ENCODE assay signal across 20 cellular contexts in the genomic region with DNA sequence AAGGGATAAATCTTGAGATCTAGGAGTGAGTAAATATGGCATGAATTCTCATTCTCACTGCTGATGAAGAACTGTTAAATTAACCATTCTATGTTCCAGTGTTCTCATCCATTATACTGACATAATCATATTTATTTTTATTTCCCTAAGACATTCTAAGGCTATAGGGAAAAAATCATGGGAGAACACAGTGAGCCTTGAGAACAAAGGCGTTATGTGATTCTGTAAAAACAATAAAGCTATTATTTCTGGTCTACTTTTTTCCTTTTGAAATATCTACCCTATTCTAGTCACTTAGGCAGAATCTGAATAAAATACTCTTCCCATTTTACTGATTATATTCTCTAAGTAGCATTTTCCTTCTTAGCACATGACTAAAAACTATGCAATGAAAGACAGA.
"Had no signal": no experiment of that assay in that cellular context is flagged by ENCODE, and none has a peak within 500 bp of the region (broad histone marks: within the 10 kb centered on the region; RNA-seq: fewer than 3 reads in every experiment).

No MANE protein-coding gene starts in this region.

- ATAC-seq: naive thymus-derived CD8-positive, alpha-beta T cell; right cardiac atrium; sciatic nerve; stimulated activated naive B cell treated with anti-CD40 and anti-IgM and Interleukin-4, amounts not matched to agents 10 μg/mL and 1 μg/mL and 100 μg/mL, for 72 hours; stimulated activated naive CD8-positive, alpha-beta T cell treated with anti-CD3 and anti-CD28 coated beads, Interleukin-15, Interleukin-2, amounts not matched to agents 100 U/mL and 50 U/mL, for 24 hours had no signal

- H3K27me3 Mint-ChIP-seq: memory B cell; stimulated activated naive B cell treated with anti-CD40 and anti-IgM and Interleukin-4, amounts not matched to agents 10 μg/mL and 1 μg/mL and 100 μg/mL, for 72 hours; type B pancreatic cell had no signal

- H3K9me3 Mint-ChIP-seq: nephron progenitor cell, type B pancreatic cell had no signal

- DNase-seq: immature natural killer cell; islet precursor cell; left ventricle myocardium inferior; naive thymus-derived CD8-positive, alpha-beta T cell; nephron progenitor cell; ovary; posterior cingulate gyrus; retina; right cardiac atrium; stimulated activated CD4-positive, alpha-beta T cell treated with anti-CD3 and anti-CD28 coated beads, Interleukin-12 subunit alpha, Interleukin-12 subunit beta, amount 100 ng/mL, for 4 hours; stimulated activated CD4-positive, alpha-beta T cell treated with anti-CD3 and anti-CD28 coated beads, Interleukin-15, amount 100 ng/mL, for 24 hours; stimulated activated CD4-positive, alpha-beta T cell treated with anti-CD3 and anti-CD28 coated beads, Interleukin-2, amount 100 ng/mL, for 24 hours; stimulated activated CD4-positive, alpha-beta T cell treated with anti-CD3 and anti-CD28 coated beads, Interleukin-4, amount 100 ng/mL, for 1 hour; stimulated activated naive B cell treated with anti-CD40 and anti-IgM and Interleukin-4, amounts not matched to agents 10 μg/mL and 1 μg/mL and 100 μg/mL, for 72 hours; stimulated activated naive CD8-positive, alpha-beta T cell treated with anti-CD3 and anti-CD28 coated beads, Interleukin-15, Interleukin-2, amounts not matched to agents 100 U/mL and 50 U/mL, for 24 hours; stomach; uterus had no signal

- H3K4me1 Mint-ChIP-seq: immature natural killer cell; memory B cell; naive thymus-derived CD8-positive, alpha-beta T cell; nephron progenitor cell; stimulated activated naive B cell treated with anti-CD40 and anti-IgM and Interleukin-4, amounts not matched to agents 10 μg/mL and 1 μg/mL and 100 μg/mL, for 72 hours had no signal

- H3K27ac Mint-ChIP-seq: immature natural killer cell; memory B cell; naive thymus-derived CD8-positive, alpha-beta T cell; nephron progenitor cell; stimulated activated naive B cell treated with anti-CD40 and anti-IgM and Interleukin-4, amounts not matched to agents 10 μg/mL and 1 μg/mL and 100 μg/mL, for 72 hours; type B pancreatic cell had no signal

- H3K4me3 Mint-ChIP-seq: immature natural killer cell; memory B cell; naive thymus-derived CD8-positive, alpha-beta T cell; nephron progenitor cell; stimulated activated naive B cell treated with anti-CD40 and anti-IgM and Interleukin-4, amounts not matched to agents 10 μg/mL and 1 μg/mL and 100 μg/mL, for 72 hours; type B pancreatic cell had no signal

- H3K36me3 Mint-ChIP-seq: immature natural killer cell; memory B cell; naive thymus-derived CD8-positive, alpha-beta T cell; stimulated activated naive B cell treated with anti-CD40 and anti-IgM and Interleukin-4, amounts not matched to agents 10 μg/mL and 1 μg/mL and 100 μg/mL, for 72 hours; type B pancreatic cell had no signal
